Comparison of ENCODE assay signal across 19 cellular contexts in the genomic region with DNA sequence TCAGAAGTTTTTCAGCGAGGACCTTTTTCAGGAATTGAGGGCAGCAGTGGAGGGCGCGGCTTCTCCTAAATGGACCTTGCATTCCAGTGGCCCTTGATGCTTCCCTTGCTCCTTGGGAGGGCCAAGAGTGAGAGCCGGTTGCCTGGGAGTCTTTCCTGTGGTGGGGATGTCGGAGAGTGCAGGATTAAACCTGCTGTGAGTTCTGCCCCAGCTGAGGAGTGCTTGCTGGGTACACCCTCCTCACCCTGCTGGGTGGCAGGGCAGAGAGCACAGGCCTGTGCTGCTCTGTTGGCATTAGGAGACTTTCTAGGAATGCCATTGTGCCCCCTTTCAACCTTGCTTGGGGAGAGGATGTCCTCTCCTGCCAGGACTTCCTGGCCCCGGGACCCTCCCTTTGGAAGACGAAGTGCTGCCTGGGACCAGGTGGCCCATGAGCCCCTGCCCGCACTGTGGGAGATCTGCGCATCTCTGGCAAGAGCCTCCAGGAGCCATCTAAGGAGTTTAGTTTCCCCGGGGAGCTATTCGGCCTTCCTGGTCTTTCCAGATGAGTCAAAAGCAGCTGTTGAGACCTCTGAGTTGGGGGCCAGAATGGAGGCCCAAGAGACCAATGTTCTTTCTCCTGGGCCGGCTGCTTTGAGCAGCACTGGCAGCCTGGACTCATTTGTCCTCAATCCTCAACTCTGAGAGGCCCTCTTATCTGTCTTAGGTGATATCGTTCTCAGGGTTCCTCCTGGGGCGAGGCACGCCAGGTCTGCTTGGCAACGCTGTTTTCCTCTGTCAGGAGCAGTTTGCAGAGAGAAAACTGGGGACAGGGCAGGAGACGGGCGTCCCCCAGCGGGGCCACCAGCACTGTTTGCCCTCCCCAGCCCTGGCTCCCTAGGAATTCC. TPM values are rescaled to one million over a fixed set of nuclear protein-coding genes. Genes with fewer than 3 reads are reported as not detected.
DNase-seq lines count a peak whose midpoint lies in the region; ATAC-seq, FAIRE-seq and TF ChIP-seq lines count a peak whose summit lies in the region.
"Had no signal": no experiment of that assay in that cellular context is flagged by ENCODE, and none has a peak within 500 bp of the region (broad histone marks: within the 10 kb centered on the region; RNA-seq: fewer than 3 reads in every experiment).

No MANE protein-coding gene starts in this region.

- H3K4me3 ChIP-seq in HEK293 (ENCODE audit: low read depth, low read length) (no peak overlapping the region), H1 (ENCODE audit: extremely low read depth in 1 of 4, insufficient read depth in 2 of 4, low read depth in 3 of 4, low read length in 4 of 4) (no peak overlapping the region), testis (no peak overlapping the region)
- H3K4me3 ChIP-seq: spleen had no signal

- no peaks in the 10 kb centered on the region for H3K9me3 ChIP-seq in HEK293 (ENCODE audit: control insufficient read depth, insufficient read depth, low read depth, low read length)
- no peaks in the 10 kb centered on the region for H3K9me3 ChIP-seq in H1 (ENCODE audit: insufficient read depth in 2 of 2, low read depth in 1 of 2, low read length in 1 of 2)
- H3K9me3 ChIP-seq in testis: no peaks in the 10 kb centered on the region
- H3K9me3 ChIP-seq: spleen had no signal

- TF ChIP-seq POLR2A in H1 (IDR thresholded peaks at IDR 0.05; ENCODE audit: control extremely low read depth in 1 of 2, low read depth in 2 of 2, low read length in 2 of 2): no peak
- no peak for TF ChIP-seq POLR2A in testis (IDR thresholded peaks at IDR 0.05)

- no peak overlapping the region for H2AFZ ChIP-seq in H1 (ENCODE audit: low read length)

- no peak overlapping the region for H3K18ac ChIP-seq in H1 (ENCODE audit: extremely low read depth, low read length)

- no peak overlapping the region for H4K91ac ChIP-seq in H1 (replicated peaks; ENCODE audit: insufficient read length, low read length)

- TF ChIP-seq CTCF in HEK293 (tag by site-specific recombination; IDR thresholded peaks at IDR 0.05) (no peak), H1 (IDR thresholded peaks at IDR 0.05; ENCODE audit: control extremely low read depth in 1 of 3, insufficient read depth in 1 of 3, low read depth in 1 of 3, low read length in 3 of 3) (no peak), mesothelial cell of epicardium (IDR thresholded peaks at IDR 0.05; ENCODE audit: unreplicated experiment) (no peak), testis (IDR thresholded peaks at IDR 0.05) (no peak)

- peaks cover 0 to 7% of the 10 kb centered on the region in 2 experiments; a peak in 1 of 4 replicates for H3K79me2 ChIP-seq in H1 (ENCODE audit: control insufficient read depth in 1 of 2, insufficient read depth in 2 of 2, low read length in 2 of 2)

- no peak overlapping the region for H3K9ac ChIP-seq in H1 (replicated peaks in 1 of 4; ENCODE audit: extremely low read depth in 1 of 4, low read depth in 3 of 4, low read length in 3 of 4)

- H4K8ac ChIP-seq in H1 (ENCODE audit: extremely low read depth, insufficient read depth, low read length): peak overlapping the region; percentile 28; the same call in 1 of the 2 replicates

- H2BK5ac ChIP-seq in H1 (ENCODE audit: low read depth, low read length): no peak overlapping the region

- H3K23ac ChIP-seq in H1 (ENCODE audit: insufficient read length): no peak overlapping the region

- no peak overlapping the region for H2BK15ac ChIP-seq in H1 (ENCODE audit: low read length)

- no peak overlapping the region for H3K4me3 Mint-ChIP-seq in mesothelial cell of epicardium
- H3K4me3 Mint-ChIP-seq: activated CD4-positive, alpha-beta memory T cell treated with anti-CD3 and anti-CD28 coated beads, Interleukin-2, amount 10 ng/mL, durations not matched to agents 7 days and 5 days; activated T-cell treated with anti-CD3 and anti-CD28 coated beads, Interleukin-2, amount 50 U/mL, for 4 hours; neural crest cell; T-helper 17 cell had no signal

- H3K27ac ChIP-seq in HEK293 (ENCODE audit: extremely low read depth, low read depth, low read length): no peak overlapping the region
- H3K27ac ChIP-seq in H1 (ENCODE audit: low read depth, low read length): no peak overlapping the region
- H3K27ac ChIP-seq in testis: no peak overlapping the region
- H3K27ac ChIP-seq: spleen, WERI-Rb-1 had no signal

- H3K36me3 ChIP-seq in HEK293 (ENCODE audit: control insufficient read depth in 2 of 2, insufficient read depth in 1 of 2, low read length in 2 of 2): peaks cover 3 to 5% of the 10 kb centered on the region in 2 experiments; a peak in 2 of 3 replicates
- H3K36me3 ChIP-seq in H1 (ENCODE audit: control insufficient read depth in 2 of 4, insufficient read depth in 4 of 4, low read length in 3 of 4): no peaks in the 10 kb centered on the region
- no peaks in the 10 kb centered on the region for H3K36me3 ChIP-seq in testis (ENCODE audit: low read depth, missing control alignments)

- no peak overlapping the region for H3K56ac ChIP-seq in H1 (replicated peaks; ENCODE audit: insufficient read length, low read depth, low read length)

- intact Hi-C loops in testis (cut with DNase I; ENCODE audit: low total_unique reads): no loop called here

- H3K4me1 ChIP-seq in HEK293 (ENCODE audit: control insufficient read depth, insufficient read depth, low read length): no peaks in the 10 kb centered on the region; the same call in 1 of the 2 replicates
- H3K4me1 ChIP-seq in H1 (replicated peaks in 1 of 4; ENCODE audit: control insufficient read depth in 3 of 4, insufficient read depth in 4 of 4, low read length in 3 of 4): peaks cover 0 to 12% (median 5%) of the 10 kb centered on the region in 4 experiments; a peak in 5 of 7 replicates
- peaks cover 15% of the 10 kb centered on the region for H3K4me1 ChIP-seq in testis

- ATAC-seq in left lobe of liver: no peak
- ATAC-seq in GM19351 (IDR thresholded peaks at IDR 0.05; ENCODE audit: unreplicated experiment): no peak
- ATAC-seq: activated T-cell treated with anti-CD3 and anti-CD28 coated beads, Interleukin-2, amount 50 U/mL, for 4 hours; T-helper 17 cell had no signal

- no peak for FAIRE-seq in H1 (lab: Jason Lieb, UNC)

- H4K5ac ChIP-seq in H1 (ENCODE audit: insufficient read length, low read depth, low read length): no peak overlapping the region

- no peak overlapping the region for H3K4ac ChIP-seq in H1 (replicated peaks; ENCODE audit: insufficient read length, low read depth, low read length)

- peaks cover 8 to 12% of the 10 kb centered on the region in 2 experiments for H4K20me1 ChIP-seq in H1 (replicated peaks in 1 of 2; ENCODE audit: control insufficient read depth in 1 of 2, insufficient read depth in 2 of 2, low read length in 2 of 2)

- DNase-seq in H1 (ENCODE audit: low read depth in 1 of 2, low spot score in 2 of 2) (no peak), mesothelial cell of epicardium (ENCODE audit: low spot score in 2 of 2, unreplicated experiment in 2 of 2) (no peak), testis (peak; percentile 49), left lobe of liver (ENCODE audit: low spot score) (no peak), amygdala (lab: John Stamatoyannopoulos, UW) (no peak)
- DNase-seq: activated CD4-positive, alpha-beta memory T cell treated with anti-CD3 and anti-CD28 coated beads, Interleukin-2, amount 10 ng/mL, durations not matched to agents 7 days and 5 days; activated naive CD4-positive, alpha-beta T cell treated with anti-CD3 and anti-CD28 coated beads, Interleukin-2, amount 50 U/mL, for 16 hours; activated T-cell treated with anti-CD3 and anti-CD28 coated beads, Interleukin-2, amount 50 U/mL, for 4 hours; NCI-H1092 treated with DMSO at 0.1 percent for 48 hours; NCI-H2107; NCI-H69; SIG-M5; spleen; stimulated activated CD8-positive, alpha-beta memory T cell treated with anti-CD3 and anti-CD28 coated beads, Interleukin-4, amount 100 ng/mL, for 48 hours; T-helper 17 cell; WERI-Rb-1 had no signal

- H3K9me3 Mint-ChIP-seq in mesothelial cell of epicardium: no peaks in the 10 kb centered on the region
- H3K9me3 Mint-ChIP-seq: activated CD4-positive, alpha-beta memory T cell treated with anti-CD3 and anti-CD28 coated beads, Interleukin-2, amount 10 ng/mL, durations not matched to agents 7 days and 5 days; activated T-cell treated with anti-CD3 and anti-CD28 coated beads, Interleukin-2, amount 50 U/mL, for 4 hours; neural crest cell had no signal

- H3K27me3 ChIP-seq in H1 (replicated peaks in 1 of 4; ENCODE audit: control insufficient read depth in 3 of 4, extremely low read depth in 1 of 4, insufficient read depth in 3 of 4, low read length in 3 of 4) (no peaks in the 10 kb centered on the region; a peak in 1 of 7 replicates), testis (no peaks in the 10 kb centered on the region)

- no peak overlapping the region for H3K4me2 ChIP-seq in H1 (ENCODE audit: insufficient read depth in 1 of 2, low read depth in 2 of 2, low read length in 2 of 2)

- H3K23me2 ChIP-seq in H1 (ENCODE audit: low read depth, low read length): peaks cover 6% of the 10 kb centered on the region; the same call in 1 of the 2 replicates

- no peak overlapping the region for H2BK20ac ChIP-seq in H1 (ENCODE audit: low read length)

- H3K27me3 Mint-ChIP-seq in mesothelial cell of epicardium (ENCODE audit: low read depth): peaks cover 11% of the 10 kb centered on the region
- H3K27me3 Mint-ChIP-seq: T-helper 17 cell had no signal

- H2BK12ac ChIP-seq in H1 (ENCODE audit: low read depth, low read length): no peak overlapping the region

- no peak for TF ChIP-seq EP300 in H1 (IDR thresholded peaks at IDR 0.05; ENCODE audit: borderline replicate concordance in 1 of 2, low read depth in 2 of 2, low read length in 2 of 2)

- WGBS in H1 (ENCODE audit: extremely low coverage in 1 of 2, insufficient coverage in 1 of 2, insufficient read length in 1 of 2, insufficient replicate concordance in 2 of 2, low coverage in 1 of 2, low lambda C conversion rate in 2 of 2, missing lambda C conversion rate in 1 of 2), 2 experiments: 87% methylated on average over 18 of the region's 19 CpGs; no CpG with 5 or more reads in 1 of the 2 experiments
- WGBS in testis, 2 donors: 61 to 71% methylated on average over 11 to 18 of the region's 19 CpGs

- H3K36me3 Mint-ChIP-seq in mesothelial cell of epicardium: peaks cover 2% of the 10 kb centered on the region

- peaks cover 8% of the 10 kb centered on the region for H3K4me1 Mint-ChIP-seq in mesothelial cell of epicardium

- peak overlapping the region; percentile 76 for H3K27ac Mint-ChIP-seq in mesothelial cell of epicardium
- H3K27ac Mint-ChIP-seq: activated CD4-positive, alpha-beta memory T cell treated with anti-CD3 and anti-CD28 coated beads, Interleukin-2, amount 10 ng/mL, durations not matched to agents 7 days and 5 days; T-helper 17 cell had no signal

- CTCF ChIA-PET in HEK293 (lab: Yijun Ruan, JAX) (interaction anchor here (0.7 to 1.0 kb wide), 2 partner anchors 71 to 260 kb away, joined by 4 read pairs; a partner anchor contains a TSS), H1 (lab: Charles Lee; ENCODE audit: partially characterized antibody) (interaction anchor here (0.9 to 1.9 kb wide), 11 partner anchors 11 to 291 kb away, joined by 3 to 7 read pairs (median 4); no protein-coding TSS in a partner anchor)

- TF ChIP-seq RAD21 in H1 (IDR thresholded peaks at IDR 0.05 in 1 of 2, conservative IDR thresholded peaks at IDR 0.05 in 1 of 2; ENCODE audit: low read depth in 2 of 2, low read length in 2 of 2): no peak

- no peak overlapping the region for H2BK120ac ChIP-seq in H1 (replicated peaks; ENCODE audit: low read depth, low read length)

- H3K14ac ChIP-seq in H1 (ENCODE audit: insufficient read length): no peak overlapping the region

- POLR2A ChIA-PET in HEK293 (lab: Yijun Ruan, JAX): interaction anchor here (0.6 to 1.0 kb wide), 3 partner anchors 15 to 249 kb away, joined by 3 to 5 read pairs (median 3); a partner anchor contains a TSS
- POLR2A ChIA-PET in H1 (lab: Charles Lee; ENCODE audit: partially characterized antibody): interaction anchor here (0.6 to 3.6 kb wide), 5 partner anchors 11 to 75 kb away, joined by 3 to 12 read pairs (median 3); a partner anchor contains a TSS

- H3K79me1 ChIP-seq in H1 (ENCODE audit: low read depth, low read length): peaks cover 2% of the 10 kb centered on the region

- no peak overlapping the region for H2AK5ac ChIP-seq in H1 (ENCODE audit: low read depth, low read length)

RNA-seq across cellular contexts. Expression of a gene that starts 5.6 kb away (rescaled TPM):
- total RNA-seq in H1 (2021; fragmentation: NEBNext Ultra II Directional; extraction: Animal tissue kit (Norgen Biotek cat#: 25700)): 64.5 and 66.6 TPM in 2 replicates
- 77.1 and 126 TPM in 2 replicates for polyA plus RNA-seq in H1 (2011; rRNA removed)
- polyA plus RNA-seq in H1 (2011; cell fraction: cytosol; rRNA removed): 90.7 TPM
- 171 TPM for polyA plus RNA-seq in H1 (2011; cell fraction: nucleus; rRNA removed)
- polyA plus RNA-seq in H1 (2012, experiment 1 of 2): 38.9 to 72.3 TPM (median 69.7 TPM) in 4 replicates
- polyA plus RNA-seq in H1 (2012, experiment 2 of 2): 58.3 TPM
- polyA plus RNA-seq in H1 (2013, experiment 1 of 2): 47.7 TPM
- polyA plus RNA-seq in H1 (2013, experiment 2 of 2): 43.3 TPM
- polyA minus RNA-seq in H1 (2011; rRNA and poly(A)+ RNA removed): 22.8 and 39.6 TPM in 2 replicates
- polyA minus RNA-seq in H1 (2011; cell fraction: cytosol; rRNA and poly(A)+ RNA removed): 33.2 TPM
- 44.7 TPM for polyA minus RNA-seq in H1 (2011; cell fraction: nucleus; rRNA and poly(A)+ RNA removed)
- total RNA-seq in mesothelial cell of epicardium: 29.8 to 33.1 TPM (median 31.9 TPM) in 3 replicates
- total RNA-seq in testis: 10 to 100 TPM; 20.6 to 34.3 TPM
- polyA plus RNA-seq in testis (ENCODE audit: insufficient read depth, low read depth, low replicate concordance): 22.9 TPM
- total RNA-seq in left lobe of liver: 90.6 TPM

RNA-seq across cellular contexts. Expression of a gene that starts 14.8 kb away (rescaled TPM):
- 43.6 and 44.8 TPM in 2 replicates for total RNA-seq in H1 (2021; fragmentation: NEBNext Ultra II Directional; extraction: Animal tissue kit (Norgen Biotek cat#: 25700))
- polyA plus RNA-seq in H1 (2011; rRNA removed) (60.3 and 68.1 TPM in 2 replicates), testis (ENCODE audit: insufficient read depth, low read depth, low replicate concordance) (28.3 TPM)
- polyA plus RNA-seq in H1 (2011; cell fraction: cytosol; rRNA removed): 52.7 TPM
- polyA plus RNA-seq in H1 (2011; cell fraction: nucleus; rRNA removed): 106 TPM
- 41.4 to 67.2 TPM (median 56.3 TPM) in 4 replicates for polyA plus RNA-seq in H1 (2012, experiment 1 of 2)
- polyA plus RNA-seq in H1 (2012, experiment 2 of 2): 63.3 TPM
- polyA plus RNA-seq in H1 (2013, experiment 1 of 2): 32.9 TPM
- polyA plus RNA-seq in H1 (2013, experiment 2 of 2): 29.0 TPM
- polyA minus RNA-seq in H1 (2011; rRNA and poly(A)+ RNA removed): 35.2 and 45.8 TPM in 2 replicates
- 14.6 TPM for polyA minus RNA-seq in H1 (2011; cell fraction: cytosol; rRNA and poly(A)+ RNA removed)
- 18.1 TPM for polyA minus RNA-seq in H1 (2011; cell fraction: nucleus; rRNA and poly(A)+ RNA removed)
- total RNA-seq in mesothelial cell of epicardium (27.2 to 31.8 TPM (median 31.8 TPM) in 3 replicates), testis (10 to 100 TPM; 45.7 to 46.6 TPM), left lobe of liver (15.9 TPM)

RNA-seq across cellular contexts. Expression of a gene that starts 15.7 kb away (rescaled TPM):
- 28.9 and 32.3 TPM in 2 replicates for total RNA-seq in H1 (2021; fragmentation: NEBNext Ultra II Directional; extraction: Animal tissue kit (Norgen Biotek cat#: 25700))
- 6.7 and 10.6 TPM in 2 replicates for polyA plus RNA-seq in H1 (2011; rRNA removed)
- polyA plus RNA-seq in H1 (2011; cell fraction: cytosol; rRNA removed): 6.0 TPM
- polyA plus RNA-seq in H1 (2011; cell fraction: nucleus; rRNA removed): 36.0 TPM
- 10.0 to 15.3 TPM (median 14.4 TPM) in 4 replicates for polyA plus RNA-seq in H1 (2012, experiment 1 of 2)
- 12.7 TPM for polyA plus RNA-seq in H1 (2012, experiment 2 of 2)
- 8.6 TPM for polyA plus RNA-seq in H1 (2013, experiment 1 of 2)
- 8.0 TPM for polyA plus RNA-seq in H1 (2013, experiment 2 of 2)
- 9.0 and 13.9 TPM in 2 replicates for polyA minus RNA-seq in H1 (2011; rRNA and poly(A)+ RNA removed)
- polyA minus RNA-seq in H1 (2011; cell fraction: cytosol; rRNA and poly(A)+ RNA removed): 8.7 TPM
- 19.4 TPM for polyA minus RNA-seq in H1 (2011; cell fraction: nucleus; rRNA and poly(A)+ RNA removed)
- 37.4 to 39.2 TPM (median 37.4 TPM) in 3 replicates for total RNA-seq in mesothelial cell of epicardium
- 10 to 100 TPM; 15.6 to 22.6 TPM for total RNA-seq in testis
- 16.9 TPM for polyA plus RNA-seq in testis (ENCODE audit: insufficient read depth, low read depth, low replicate concordance)
- 26.4 TPM for total RNA-seq in left lobe of liver

RNA-seq across cellular contexts. Expression of a gene that starts 56.5 kb away (rescaled TPM):
- total RNA-seq in H1 (2021; fragmentation: NEBNext Ultra II Directional; extraction: Animal tissue kit (Norgen Biotek cat#: 25700)): 11.2 and 13.8 TPM in 2 replicates
- polyA plus RNA-seq in H1 (2011; rRNA removed) (7.1 and 15.1 TPM in 2 replicates), testis (ENCODE audit: insufficient read depth, low read depth, low replicate concordance) (70.4 TPM)
- polyA plus RNA-seq in H1 (2011; cell fraction: cytosol; rRNA removed): 12.4 TPM
- 107 TPM for polyA plus RNA-seq in H1 (2011; cell fraction: nucleus; rRNA removed)
- 9.4 to 17.6 TPM (median 14.5 TPM) in 4 replicates for polyA plus RNA-seq in H1 (2012, experiment 1 of 2)
- 5.4 TPM for polyA plus RNA-seq in H1 (2012, experiment 2 of 2)
- 5.8 TPM for polyA plus RNA-seq in H1 (2013, experiment 1 of 2)
- polyA plus RNA-seq in H1 (2013, experiment 2 of 2): 4.9 TPM
- polyA minus RNA-seq in H1 (2011; rRNA and poly(A)+ RNA removed): 4.1 and 7.9 TPM in 2 replicates
- polyA minus RNA-seq in H1 (2011; cell fraction: cytosol; rRNA and poly(A)+ RNA removed): 12.5 TPM
- polyA minus RNA-seq in H1 (2011; cell fraction: nucleus; rRNA and poly(A)+ RNA removed): 40.4 TPM
- total RNA-seq in mesothelial cell of epicardium (257 to 281 TPM (median 277 TPM) in 3 replicates), testis (100 to 1,000 TPM; 139 to 142 TPM), left lobe of liver (34.2 TPM)
